ENCODE assay signal across 34 cellular contexts in genomic region chr10:15871823-15872222, GRCh38.
"Had no signal": no experiment of that assay in that cellular context is flagged by ENCODE, and none has a peak within 500 bp of the region (broad histone marks: within the 10 kb centered on the region; RNA-seq: fewer than 3 reads in every experiment).

No MANE protein-coding gene starts in this region.

- H3K4me3 Mint-ChIP-seq: activated B cell treated with CpG ODN at 0.5 μM for 24 hours; activated CD4-positive, alpha-beta memory T cell treated with anti-CD3 and anti-CD28 coated beads for 36 hours; activated CD8-positive, alpha-beta T cell treated with anti-CD3 and anti-CD28 coated beads for 36 hours; activated naive CD4-positive, alpha-beta T cell treated with anti-CD3 and anti-CD28 coated beads for 36 hours; activated naive CD8-positive, alpha-beta T cell treated with anti-CD3 and anti-CD28 coated beads for 36 hours; activated T-cell treated with anti-CD3 and anti-CD28 coated beads, Interleukin-2, amount 50 U/mL, for 4 hours; activated T-cell treated with anti-CD3 and anti-CD28 coated beads, Interleukin-2, amount 50 U/mL, for 72 hours; activated T-helper 1 cell treated with anti-CD3 and anti-CD28 coated beads, Interleukin-12 subunit alpha, Interleukin-12 subunit beta, Interleukin-2, Interleukin-4 antibody, amounts not matched to agents 30 ng/mL and 10 ng/mL and 1 ng/mL, durations not matched to agents 14 hours and 24 hours and 36 hours; activated T-helper 17 cell treated with anti-CD3 and anti-CD28 coated beads, Interleukin-2, amount 50 U/mL, for 72 hours; T-helper 1 cell treated with Interleukin-12 subunit alpha and Interleukin-12 subunit beta and Interleukin-4 antibody, amounts not matched to agents 30 μg/mL and 1 μg/mL, for 36 hours; T-helper 2 cell treated with Interferon-gamma antibody and Interleukin-4, amounts not matched to agents 5 μg/mL and 100 μg/mL, for 36 hours had no signal

- H3K4me1 Mint-ChIP-seq: activated B cell treated with CpG ODN at 0.5 μM for 24 hours; activated naive CD8-positive, alpha-beta T cell treated with anti-CD3 and anti-CD28 coated beads for 36 hours; activated T-helper 17 cell treated with anti-CD3 and anti-CD28 coated beads, Interleukin-2, amount 50 U/mL, for 72 hours had no signal

- ATAC-seq: activated CD8-positive, alpha-beta T cell treated with anti-CD3 and anti-CD28 coated beads for 36 hours; activated naive CD4-positive, alpha-beta T cell treated with anti-CD3 and anti-CD28 coated beads, Interleukin-2, amount 50 U/mL, for 72 hours; activated T-cell treated with anti-CD3 and anti-CD28 coated beads, Interleukin-2, amount 50 U/mL, for 4 hours; activated T-cell treated with anti-CD3 and anti-CD28 coated beads, Interleukin-2, amount 50 U/mL, for 72 hours; activated T-helper 17 cell treated with anti-CD3 and anti-CD28 coated beads, Interleukin-2, amount 50 U/mL, for 72 hours; body of pancreas had no signal

- H3K4me3 ChIP-seq: adrenal gland, body of pancreas, breast epithelium had no signal

- H3K9me3 Mint-ChIP-seq: activated CD4-positive, alpha-beta memory T cell treated with anti-CD3 and anti-CD28 coated beads for 36 hours; activated CD8-positive, alpha-beta T cell treated with anti-CD3 and anti-CD28 coated beads for 36 hours; activated T-cell treated with anti-CD3 and anti-CD28 coated beads, Interleukin-2, amount 50 U/mL, for 4 hours; activated T-cell treated with anti-CD3 and anti-CD28 coated beads, Interleukin-2, amount 50 U/mL, for 72 hours; activated T-helper 1 cell treated with anti-CD3 and anti-CD28 coated beads, Interleukin-12 subunit alpha, Interleukin-12 subunit beta, Interleukin-2, Interleukin-4 antibody, amounts not matched to agents 30 ng/mL and 10 ng/mL and 1 ng/mL, durations not matched to agents 14 hours and 24 hours and 36 hours; activated T-helper 17 cell treated with anti-CD3 and anti-CD28 coated beads, Interleukin-2, amount 50 U/mL, for 72 hours; T-helper 2 cell treated with Interferon-gamma antibody and Interleukin-4, amounts not matched to agents 5 μg/mL and 100 μg/mL, for 36 hours had no signal

- H3K4me1 ChIP-seq: adrenal gland, body of pancreas, breast epithelium had no signal

- H3K27me3 ChIP-seq: body of pancreas had no signal

- DNase-seq: activated B cell treated with CpG ODN at 0.5 μM for 24 hours; activated CD4-positive, alpha-beta memory T cell treated with anti-CD3 and anti-CD28 coated beads for 36 hours; activated CD4-positive, alpha-beta T cell treated with anti-CD3 and anti-CD28 coated beads for 48 hours; activated CD4-positive, alpha-beta T cell treated with anti-CD3 and anti-CD28 coated beads, Interleukin-2, amount 50 U/mL, for 1 hour; activated CD4-positive, alpha-beta T cell treated with anti-CD3 and anti-CD28 coated beads, Interleukin-2, amount 50 U/mL, for 4 hours; activated CD4-positive, CD25-positive, alpha-beta regulatory T cell treated with anti-CD3 and anti-CD28 coated beads, Interleukin-2, amount 50 U/mL, for 72 hours; activated CD8-positive, alpha-beta memory T cell treated with anti-CD3 and anti-CD28 coated beads, Interleukin-2, amount 50 U/mL, for 4 hours; activated CD8-positive, alpha-beta T cell treated with anti-CD3 and anti-CD28 coated beads for 36 hours; activated effector memory CD4-positive, alpha-beta T cell treated with anti-CD3 and anti-CD28 coated beads, Interleukin-2, amount 50 U/mL, for 16 hours; activated gamma-delta T cell treated with Interleukin-2 at 50 U/mL for 16 hours; activated naive CD4-positive, alpha-beta T cell; activated naive CD4-positive, alpha-beta T cell treated with anti-CD3 and anti-CD28 coated beads for 36 hours; activated naive CD4-positive, alpha-beta T cell treated with anti-CD3 and anti-CD28 coated beads, Interleukin-2, amount 50 U/mL, for 16 hours; activated naive CD8-positive, alpha-beta T cell treated with anti-CD3 and anti-CD28 coated beads for 36 hours; activated T-cell treated with anti-CD3 and anti-CD28 coated beads for 4 hours; activated T-cell treated with anti-CD3 and anti-CD28 coated beads, Interleukin-2, amount 50 U/mL, for 1 hour; activated T-cell treated with anti-CD3 and anti-CD28 coated beads, Interleukin-2, amount 50 U/mL, for 4 hours; activated T-cell treated with anti-CD3 and anti-CD28 coated beads, Interleukin-2, amount 50 U/mL, for 72 hours; adrenal gland; amniotic stem cell; aorta; body of pancreas; brain microvascular endothelial cell; central memory CD4-positive, alpha-beta T cell; T-helper 1 cell; T-helper 2 cell; T-helper 9 cell had no signal

- H3K36me3 ChIP-seq: adrenal gland, brain microvascular endothelial cell, breast epithelium had no signal

- H3K27ac ChIP-seq: adrenal gland, body of pancreas, brain microvascular endothelial cell, breast epithelium, VCaP had no signal

- H3K27ac Mint-ChIP-seq: activated B cell treated with CpG ODN at 0.5 μM for 24 hours; activated CD4-positive, alpha-beta memory T cell treated with anti-CD3 and anti-CD28 coated beads for 36 hours; activated CD8-positive, alpha-beta T cell treated with anti-CD3 and anti-CD28 coated beads for 36 hours; activated naive CD4-positive, alpha-beta T cell treated with anti-CD3 and anti-CD28 coated beads for 36 hours; activated naive CD4-positive, alpha-beta T cell treated with anti-CD3 and anti-CD28 coated beads, Interleukin-2, amount 50 U/mL, for 72 hours; activated naive CD8-positive, alpha-beta T cell treated with anti-CD3 and anti-CD28 coated beads for 36 hours; activated T-cell treated with anti-CD3 and anti-CD28 coated beads, Interleukin-2, amount 50 U/mL, for 72 hours; activated T-helper 1 cell treated with anti-CD3 and anti-CD28 coated beads, Interleukin-12 subunit alpha, Interleukin-12 subunit beta, Interleukin-2, Interleukin-4 antibody, amounts not matched to agents 30 ng/mL and 10 ng/mL and 1 ng/mL, durations not matched to agents 14 hours and 24 hours and 36 hours; activated T-helper 17 cell treated with anti-CD3 and anti-CD28 coated beads, Interleukin-2, amount 50 U/mL, for 72 hours; T-helper 1 cell treated with Interleukin-12 subunit alpha and Interleukin-12 subunit beta and Interleukin-4 antibody, amounts not matched to agents 30 μg/mL and 1 μg/mL, for 36 hours; T-helper 2 cell treated with Interferon-gamma antibody and Interleukin-4, amounts not matched to agents 5 μg/mL and 100 μg/mL, for 36 hours had no signal
